Comparison of ENCODE assay signal across 34 cellular contexts in the genomic region with DNA sequence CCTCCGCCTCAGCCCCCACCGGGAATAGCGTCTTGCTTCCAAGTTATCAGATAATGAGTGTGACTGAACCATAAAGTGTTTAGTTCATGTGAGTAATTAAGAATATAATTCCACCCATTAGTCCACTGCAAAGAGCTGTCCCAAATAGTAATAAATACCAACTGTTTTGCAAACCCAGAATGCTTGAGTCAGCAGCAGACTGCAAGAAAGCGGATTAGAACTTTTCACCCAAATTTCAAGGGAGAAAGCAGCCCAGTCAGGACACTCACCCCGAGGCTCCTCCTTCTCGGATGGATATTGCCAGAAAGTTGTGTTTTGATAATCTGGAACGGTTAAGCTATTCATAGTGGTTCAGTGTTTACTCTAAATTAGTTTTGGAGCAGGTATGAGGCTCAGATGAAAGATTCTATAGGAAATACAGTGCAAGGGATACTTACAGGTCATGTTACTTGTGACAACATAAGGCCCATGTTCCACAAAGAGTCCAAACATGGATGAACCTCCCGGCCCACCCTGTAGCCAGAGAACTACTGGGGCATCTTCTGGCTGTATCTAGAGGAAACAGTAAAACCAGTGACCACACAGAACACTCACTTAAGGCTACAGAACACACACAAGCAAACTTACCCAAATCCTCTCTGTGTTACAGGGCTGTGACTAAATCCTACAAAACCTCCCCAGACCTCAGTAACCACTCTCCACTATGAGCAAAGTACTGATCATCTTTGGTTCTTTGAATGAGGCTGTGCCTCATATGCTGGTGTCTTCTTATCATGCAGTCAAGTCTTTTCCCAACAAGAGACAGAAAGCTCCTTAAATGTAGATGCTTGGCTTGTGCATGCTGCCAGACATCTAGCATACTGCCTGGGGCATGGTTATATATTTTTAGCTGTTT. TPM values are rescaled to one million over a fixed set of nuclear protein-coding genes. Genes with fewer than 3 reads are reported as not detected.
DNase-seq lines count a peak whose midpoint lies in the region; ATAC-seq and TF ChIP-seq lines count a peak whose summit lies in the region.
"Had no signal": no experiment of that assay in that cellular context is flagged by ENCODE, and none has a peak within 500 bp of the region (broad histone marks: within the 10 kb centered on the region; RNA-seq: fewer than 3 reads in every experiment).

No MANE protein-coding gene starts in this region.

- BruUV-seq in PC-3 (replicated peaks; lab: Mats Ljungman, UMichigan) = no TSS peak

- no peaks in the 10 kb centered on the region for H3K36me3 ChIP-seq in PC-3 (ENCODE audit: low read depth, low read length)
- H3K36me3 ChIP-seq in parathyroid adenoma (ENCODE audit: control insufficient read depth, insufficient read depth, low read length) = no peaks in the 10 kb centered on the region
- H3K36me3 ChIP-seq in BE2C = no peaks in the 10 kb centered on the region
- H3K36me3 ChIP-seq in suprapubic skin = no peaks in the 10 kb centered on the region
- H3K36me3 ChIP-seq: HAP-1, neural progenitor cell, right lobe of liver, upper lobe of left lung had no signal

- H3K4me3 ChIP-seq in PC-3 (ENCODE audit: low read length) = no peak overlapping the region
- H3K4me3 ChIP-seq in parathyroid adenoma (ENCODE audit: low read depth, low read length) = no peak overlapping the region
- H3K4me3 ChIP-seq in BE2C (ENCODE audit: low read depth, low read length) = no peak overlapping the region
- H3K4me3 ChIP-seq in suprapubic skin = no peak overlapping the region
- H3K4me3 ChIP-seq: esophagus muscularis mucosa, HAP-1, neural progenitor cell, right lobe of liver, upper lobe of left lung had no signal

- H3K9me3 Mint-ChIP-seq in activated CD4-positive, alpha-beta T cell treated with anti-CD3 and anti-CD28 coated beads for 36 hours (ENCODE audit: low read depth) = no peaks in the 10 kb centered on the region
- H3K9me3 Mint-ChIP-seq: activated naive CD8-positive, alpha-beta T cell treated with anti-CD3 and anti-CD28 coated beads, Interleukin-2, amount 50 U/mL, for 24 hours; activated T-cell treated with anti-CD3 and anti-CD28 coated beads, Interleukin-2, amount 50 U/mL, for 4 hours; CD4-positive, CD25-positive, alpha-beta regulatory T cell; central memory CD8-positive, alpha-beta T cell; neural progenitor cell had no signal

- TF ChIP-seq CTCF in PC-3 (conservative IDR thresholded peaks at IDR 0.05; ENCODE audit: low read depth, low read length) = no peak
- TF ChIP-seq CTCF in parathyroid adenoma (IDR thresholded peaks at IDR 0.05) = no peak
- TF ChIP-seq CTCF in BE2C (IDR thresholded peaks at IDR 0.05; ENCODE audit: low read depth, low read length) = no peak
- TF ChIP-seq CTCF in suprapubic skin (IDR thresholded peaks at IDR 0.05) = no peak

- no peak for TF ChIP-seq POLR2A in suprapubic skin (IDR thresholded peaks at IDR 0.05)

- H3K27me3 ChIP-seq in PC-3 (ENCODE audit: low read length) (no peaks in the 10 kb centered on the region), parathyroid adenoma (ENCODE audit: control insufficient read depth, insufficient read depth, low read length) (no peaks in the 10 kb centered on the region), BE2C (peaks cover 6% of the 10 kb centered on the region; the same call in 1 of the 2 replicates), suprapubic skin (no peaks in the 10 kb centered on the region)
- H3K27me3 ChIP-seq: neural progenitor cell, right lobe of liver, upper lobe of left lung had no signal

- no peaks in the 10 kb centered on the region for H3K36me3 Mint-ChIP-seq in activated CD4-positive, alpha-beta T cell treated with anti-CD3 and anti-CD28 coated beads for 36 hours (ENCODE audit: low read depth)
- H3K36me3 Mint-ChIP-seq: CD4-positive, CD25-positive, alpha-beta regulatory T cell; neural progenitor cell had no signal

- H2AFZ ChIP-seq in PC-3 (ENCODE audit: low read length) = no peak overlapping the region
- H2AFZ ChIP-seq in parathyroid adenoma = peak overlapping the region; percentile 9
- H2AFZ ChIP-seq: neural progenitor cell had no signal

- H3K4me1 ChIP-seq in PC-3 (ENCODE audit: insufficient read depth, low read length) (no peaks in the 10 kb centered on the region), parathyroid adenoma (peaks cover 11% of the 10 kb centered on the region), BE2C (no peaks in the 10 kb centered on the region), suprapubic skin (peaks cover 8% of the 10 kb centered on the region)

- H3K4me1 Mint-ChIP-seq in activated CD4-positive, alpha-beta T cell treated with anti-CD3 and anti-CD28 coated beads for 36 hours = peaks cover 6% of the 10 kb centered on the region

- H3K9ac ChIP-seq in PC-3 (ENCODE audit: low read length) = no peak overlapping the region
- no peak overlapping the region for H3K9ac ChIP-seq in parathyroid adenoma
- H3K9ac ChIP-seq: neural progenitor cell had no signal

- H4K20me1 ChIP-seq in PC-3 (ENCODE audit: low read length) = no peaks in the 10 kb centered on the region

- POLR2A ChIA-PET in activated CD4-positive, alpha-beta T cell treated with anti-CD3 and anti-CD28 coated beads for 36 hours (lab: Charles Lee) = no interaction called here
- POLR2A ChIA-PET in PC-3 (lab: Charles Lee; ENCODE audit: unreplicated experiment) = no interaction called here

- 50% methylated on average over 8 of the region's 8 CpGs for WGBS in suprapubic skin

- no peaks in the 10 kb centered on the region for H3F3A ChIP-seq in PC-3 (ENCODE audit: low read length, unreplicated experiment)

- no peak for DNase-seq in activated CD4-positive, alpha-beta T cell treated with anti-CD3 and anti-CD28 coated beads for 36 hours
- DNase-seq in activated CD4-positive, alpha-beta T cell treated with anti-CD3 and anti-CD28 coated beads for 4 hours = no peak
- DNase-seq in PC-3 (no peak), fibroblast of the conjunctiva (ENCODE audit: low read depth) (peak; percentile 40), BE2C (no peak), suprapubic skin (ENCODE audit: low spot score in 2 of 2) (no peak)
- DNase-seq: activated CD4-positive, alpha-beta T cell treated with anti-CD3 and anti-CD28 coated beads for 48 hours; activated gamma-delta T cell treated with Interleukin-2 at 50 U/mL for 16 hours; activated naive CD8-positive, alpha-beta T cell treated with anti-CD3 and anti-CD28 coated beads, Interleukin-2, amount 50 U/mL, for 24 hours; activated T-cell treated with anti-CD3 and anti-CD28 coated beads, Interleukin-2, amount 50 U/mL, for 4 hours; Calu3; CD4-positive, CD25-positive, alpha-beta regulatory T cell; dermis blood vessel endothelial cell; DMS79 treated with DMSO at 0.1 percent for 48 hours; GDM1; hippocampal formation; NCI-H1436 treated with DMSO at 0.1 percent for 48 hours; NCI-H2081 treated with DMSO at 0.1 percent for 48 hours; NCI-H345; right lobe of liver; SHP77 treated with DMSO at 0.1 percent for 48 hours; stimulated activated CD4-positive, alpha-beta T cell treated with anti-CD3 and anti-CD28 coated beads, Interleukin-4, amount 100 ng/mL, for 24 hours; substantia nigra; upper lobe of left lung had no signal

- peak; percentile 45 for ATAC-seq in activated CD4-positive, alpha-beta T cell treated with anti-CD3 and anti-CD28 coated beads for 36 hours
- peak; percentile 58 for ATAC-seq in PC-3
- ATAC-seq in GM21717 (IDR thresholded peaks at IDR 0.05; ENCODE audit: unreplicated experiment) = no peak
- ATAC-seq: activated naive CD8-positive, alpha-beta T cell treated with anti-CD3 and anti-CD28 coated beads, Interleukin-2, amount 50 U/mL, for 24 hours; activated T-cell treated with anti-CD3 and anti-CD28 coated beads, Interleukin-2, amount 50 U/mL, for 4 hours; Panc1; right lobe of liver had no signal

- intact Hi-C loops in activated CD4-positive, alpha-beta T cell treated with anti-CD3 and anti-CD28 coated beads for 36 hours (cut with DNase I, micrococcal nuclease) = no loop called here
- intact Hi-C loops in PC-3 (cut with micrococcal nuclease) = no loop called here

- no peaks in the 10 kb centered on the region for H3K79me2 ChIP-seq in PC-3 (ENCODE audit: low read length)
- H3K79me2 ChIP-seq in parathyroid adenoma = no peaks in the 10 kb centered on the region

- H3K9me2 ChIP-seq in PC-3 (replicated peaks; ENCODE audit: low read length) = no peaks in the 10 kb centered on the region

- H3K9me3 ChIP-seq in PC-3 (ENCODE audit: low read length) (no peaks in the 10 kb centered on the region), parathyroid adenoma (ENCODE audit: control insufficient read depth, low read length) (peaks cover 3% of the 10 kb centered on the region), BE2C (no peaks in the 10 kb centered on the region), suprapubic skin (no peaks in the 10 kb centered on the region)
- H3K9me3 ChIP-seq: esophagus muscularis mucosa, HAP-1, right lobe of liver, upper lobe of left lung had no signal

- no peak for TF ChIP-seq EP300 in suprapubic skin (IDR thresholded peaks at IDR 0.05)

- no peak overlapping the region for H3K27ac ChIP-seq in PC-3 (ENCODE audit: low read length)
- peak overlapping the region; percentile 25 for H3K27ac ChIP-seq in parathyroid adenoma
- H3K27ac ChIP-seq in suprapubic skin = no peak overlapping the region
- H3K27ac ChIP-seq: 22Rv1, esophagus muscularis mucosa, neural progenitor cell, right lobe of liver, upper lobe of left lung, VCaP had no signal

- H3K27ac Mint-ChIP-seq in activated CD4-positive, alpha-beta T cell treated with anti-CD3 and anti-CD28 coated beads for 36 hours = no peak overlapping the region
- H3K27ac Mint-ChIP-seq: activated naive CD8-positive, alpha-beta T cell treated with anti-CD3 and anti-CD28 coated beads, Interleukin-2, amount 50 U/mL, for 24 hours; neural progenitor cell; progenitor cell of endocrine pancreas had no signal

- H3K27me3 Mint-ChIP-seq in activated CD4-positive, alpha-beta T cell treated with anti-CD3 and anti-CD28 coated beads for 36 hours = peaks cover 2% of the 10 kb centered on the region
- H3K27me3 Mint-ChIP-seq: progenitor cell of endocrine pancreas had no signal

- H3K4me3 Mint-ChIP-seq in activated CD4-positive, alpha-beta T cell treated with anti-CD3 and anti-CD28 coated beads for 36 hours = no peak overlapping the region
- H3K4me3 Mint-ChIP-seq: activated naive CD8-positive, alpha-beta T cell treated with anti-CD3 and anti-CD28 coated beads, Interleukin-2, amount 50 U/mL, for 24 hours; activated T-cell treated with anti-CD3 and anti-CD28 coated beads, Interleukin-2, amount 50 U/mL, for 4 hours; CD4-positive, CD25-positive, alpha-beta regulatory T cell; central memory CD8-positive, alpha-beta T cell; neural progenitor cell had no signal

- H3K4me2 ChIP-seq in PC-3 (ENCODE audit: low read length) (no peak overlapping the region), parathyroid adenoma (ENCODE audit: low read length) (peak overlapping the region; percentile 45)
- H3K4me2 ChIP-seq: neural progenitor cell had no signal

- CTCF ChIA-PET in activated CD4-positive, alpha-beta T cell treated with anti-CD3 and anti-CD28 coated beads for 36 hours (lab: Charles Lee) = interaction anchor here (0.8 to 12.7 kb wide), 4 partner anchors 17 to 181 kb away, joined by 3 to 241 read pairs (median 3); no protein-coding TSS in a partner anchor
- CTCF ChIA-PET in PC-3 (lab: Charles Lee) = interaction anchor here (0.6 kb wide), 1 partner anchor 136 kb away, joined by 4 read pairs; no protein-coding TSS in a partner anchor

RNA-seq across cellular contexts. Expression of a gene that starts 50.4 kb away (rescaled TPM):
- total RNA-seq in activated CD4-positive, alpha-beta T cell treated with anti-CD3 and anti-CD28 coated beads for 36 hours = not detected
- total RNA-seq in PC-3 (2014; rRNA removed) (14.7 and 15.3 TPM in 2 replicates), suprapubic skin (10 to 100 TPM in 2 of 4 donors, 1 to 10 TPM in 2; 8.1 to 17.1 (median 10.1) TPM)
- polyA plus RNA-seq in BE2C (2012; ENCODE audit: insufficient read depth, insufficient read length, low read depth) = 2.7 TPM

Comparison
In these comparisons a context has a peak if more than half of its experiments do, and no peak if none do; other contexts are left out.
1. RNA of a gene that starts 50.4 kb away (total RNA-seq): 14.7 to 15.3 TPM in PC-3 and 8.1 to 17.1 TPM in suprapubic skin; not detected in activated CD4-positive, alpha-beta T cell treated with anti-CD3 and anti-CD28 coated beads for 36 hours; every median in the first group is over 4 times any median in the second.